Comparison of ENCODE assay signal across 12 cellular contexts in genomic region chr13:74243637-74244526, GRCh38.
DNase-seq lines count a peak whose midpoint lies in the region; ATAC-seq and TF ChIP-seq lines count a peak whose summit lies in the region.
"Had no signal": no experiment of that assay in that cellular context is flagged by ENCODE, and none has a peak within 500 bp of the region (broad histone marks: within the 10 kb centered on the region; RNA-seq: fewer than 3 reads in every experiment).

No MANE protein-coding gene starts in this region.

- H3K27ac ChIP-seq in heart left ventricle: peak overlapping the region in 1 of 12 donors; percentile 56

- DNase-seq in activated naive CD4-positive, alpha-beta T cell treated with anti-CD3 and anti-CD28 coated beads for 36 hours: no peak
- DNase-seq in activated naive CD4-positive, alpha-beta T cell treated with anti-CD3 and anti-CD28 coated beads, Interleukin-2, amount 50 U/mL, for 16 hours: no peak
- peak; percentile 24 for DNase-seq in activated CD4-positive, alpha-beta memory T cell treated with anti-CD3 and anti-CD28 coated beads for 36 hours
- DNase-seq in fibroblast of gingiva (ENCODE audit: low read depth) (peak; percentile 68), stromal cell of bone marrow (ENCODE audit: low read depth) (peak; percentile 71), heart left ventricle (no peak)
- DNase-seq in stimulated activated CD4-positive, alpha-beta T cell treated with anti-CD3 and anti-CD28 coated beads, Interleukin-15, amount 100 ng/mL, for 24 hours: no peak
- DNase-seq in effector CD4-positive, alpha-beta T cell: no peak
- DNase-seq: AML-193, cerebellar nuclear complex, NCI-H2171 treated with DMSO at 0.1 percent for 48 hours had no signal

- intact Hi-C loops in activated naive CD4-positive, alpha-beta T cell treated with anti-CD3 and anti-CD28 coated beads for 36 hours (cut with micrococcal nuclease): loop anchor here (1.0 to 2.0 kb wide), 5 partner anchors 9 to 109 kb away; no protein-coding TSS in a partner anchor
- intact Hi-C loops in activated CD4-positive, alpha-beta memory T cell treated with anti-CD3 and anti-CD28 coated beads for 36 hours (cut with micrococcal nuclease): loop anchor here (1.0 to 10.0 kb wide), 4 partner anchors 8 to 1019 kb away; no protein-coding TSS in a partner anchor
- intact Hi-C loops in heart left ventricle (cut with DNase I): no loop called here

- 92 to 96% (median 94%) methylated on average over 5 of the region's 5 CpGs for WGBS in heart left ventricle, 4 donors

- TF ChIP-seq CTCF in heart left ventricle (IDR thresholded peaks at IDR 0.05): no peak

- no peaks in the 10 kb centered on the region for H3K27me3 ChIP-seq in heart left ventricle

- H3K36me3 Mint-ChIP-seq in activated naive CD4-positive, alpha-beta T cell treated with anti-CD3 and anti-CD28 coated beads for 36 hours (ENCODE audit: low read depth): no peaks in the 10 kb centered on the region
- H3K36me3 Mint-ChIP-seq in activated CD4-positive, alpha-beta memory T cell treated with anti-CD3 and anti-CD28 coated beads for 36 hours: peaks cover 2% of the 10 kb centered on the region

- peak overlapping the region; percentile 48 for H3K4me3 Mint-ChIP-seq in activated naive CD4-positive, alpha-beta T cell treated with anti-CD3 and anti-CD28 coated beads for 36 hours
- H3K4me3 Mint-ChIP-seq in activated CD4-positive, alpha-beta memory T cell treated with anti-CD3 and anti-CD28 coated beads for 36 hours: peak overlapping the region; percentile 40

- no peaks in the 10 kb centered on the region for H3K9me3 ChIP-seq in heart left ventricle

- peaks cover 67% of the 10 kb centered on the region for H3K4me1 Mint-ChIP-seq in activated naive CD4-positive, alpha-beta T cell treated with anti-CD3 and anti-CD28 coated beads for 36 hours (ENCODE audit: low read depth)
- H3K4me1 Mint-ChIP-seq in activated CD4-positive, alpha-beta memory T cell treated with anti-CD3 and anti-CD28 coated beads for 36 hours (ENCODE audit: low read depth): peaks cover 70% of the 10 kb centered on the region

- POLR2A ChIA-PET in activated CD4-positive, alpha-beta memory T cell treated with anti-CD3 and anti-CD28 coated beads for 36 hours (lab: Charles Lee): interaction anchor here (0.9 kb wide), 1 partner anchor 41 kb away, joined by 4 read pairs; no protein-coding TSS in a partner anchor

- no peak overlapping the region for H3K4me3 ChIP-seq in heart left ventricle

- H3K27ac Mint-ChIP-seq in activated naive CD4-positive, alpha-beta T cell treated with anti-CD3 and anti-CD28 coated beads for 36 hours: peak overlapping the region; percentile 81
- peak overlapping the region; percentile 81 for H3K27ac Mint-ChIP-seq in activated CD4-positive, alpha-beta memory T cell treated with anti-CD3 and anti-CD28 coated beads for 36 hours

- H3K36me3 ChIP-seq in heart left ventricle: no peaks in the 10 kb centered on the region

- peaks cover 0 to 13% (median 4%) of the 10 kb centered on the region in 12 donors for H3K4me1 ChIP-seq in heart left ventricle

- no peak for TF ChIP-seq POLR2A in heart left ventricle (IDR thresholded peaks at IDR 0.05)

- H3K27me3 Mint-ChIP-seq in activated naive CD4-positive, alpha-beta T cell treated with anti-CD3 and anti-CD28 coated beads for 36 hours (ENCODE audit: low read depth): no peaks in the 10 kb centered on the region
- no peaks in the 10 kb centered on the region for H3K27me3 Mint-ChIP-seq in activated CD4-positive, alpha-beta memory T cell treated with anti-CD3 and anti-CD28 coated beads for 36 hours

- H3K9me3 Mint-ChIP-seq in activated naive CD4-positive, alpha-beta T cell treated with anti-CD3 and anti-CD28 coated beads for 36 hours: no peaks in the 10 kb centered on the region
- peaks cover 4% of the 10 kb centered on the region for H3K9me3 Mint-ChIP-seq in activated CD4-positive, alpha-beta memory T cell treated with anti-CD3 and anti-CD28 coated beads for 36 hours

- no peak for ATAC-seq in heart left ventricle
- ATAC-seq: HepG2 had no signal

- CTCF ChIA-PET in activated naive CD4-positive, alpha-beta T cell treated with anti-CD3 and anti-CD28 coated beads for 36 hours (lab: Charles Lee): interaction anchor here (0.7 to 0.8 kb wide), 2 partner anchors 43 to 44 kb away, joined by 3 read pairs; no protein-coding TSS in a partner anchor
- CTCF ChIA-PET in activated CD4-positive, alpha-beta memory T cell treated with anti-CD3 and anti-CD28 coated beads for 36 hours (lab: Charles Lee): no interaction called here

Comparison
In these comparisons a context has a peak if more than half of its experiments do, and no peak if none do; other contexts are left out.
1. DNase-seq: peak in activated CD4-positive, alpha-beta memory T cell treated with anti-CD3 and anti-CD28 coated beads for 36 hours (single experiment), fibroblast of gingiva (single experiment) and stromal cell of bone marrow (single experiment); none in activated naive CD4-positive, alpha-beta T cell treated with anti-CD3 and anti-CD28 coated beads for 36 hours (single experiment), activated naive CD4-positive, alpha-beta T cell treated with anti-CD3 and anti-CD28 coated beads, Interleukin-2, amount 50 U/mL, for 16 hours (single experiment), heart left ventricle (0 of 5), stimulated activated CD4-positive, alpha-beta T cell treated with anti-CD3 and anti-CD28 coated beads, Interleukin-15, amount 100 ng/mL, for 24 hours (single experiment) and effector CD4-positive, alpha-beta T cell (single experiment).
2. intact Hi-C loops: an anchor here in activated naive CD4-positive, alpha-beta T cell treated with anti-CD3 and anti-CD28 coated beads for 36 hours (1.0 to 2.0 kb wide) and activated CD4-positive, alpha-beta memory T cell treated with anti-CD3 and anti-CD28 coated beads for 36 hours (1.0 to 10.0 kb wide); none called in heart left ventricle.